In the genomic region with DNA sequence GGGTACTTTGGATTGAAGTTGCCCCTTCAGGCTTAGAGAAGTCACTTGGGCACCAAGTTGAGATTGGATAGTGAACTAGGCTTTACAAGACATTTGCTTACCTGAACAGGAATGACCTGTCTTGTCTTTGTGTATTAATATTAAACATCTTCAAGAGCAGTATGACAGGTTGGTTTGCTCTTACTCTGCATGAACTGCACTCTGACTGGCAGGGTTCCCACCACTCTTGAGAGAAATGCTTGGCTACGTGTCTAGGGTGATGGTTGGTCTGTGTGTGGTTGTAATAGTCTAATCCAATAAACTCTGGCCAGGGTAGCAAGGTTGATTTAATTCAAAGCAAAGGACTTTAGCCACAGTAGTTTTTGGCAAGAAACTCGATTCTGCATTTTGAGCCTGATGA, we compare ENCODE assay signal across 1 cellular context.
TF ChIP-seq lines count a peak whose summit lies in the region.

No MANE protein-coding gene starts in this region.

TF ChIP-seq in WTC11, 78 proteins besides CTCF, POLR2A, EP300 and RAD21 (continued from another document):
- TF ChIP-seq, protein P1, sequence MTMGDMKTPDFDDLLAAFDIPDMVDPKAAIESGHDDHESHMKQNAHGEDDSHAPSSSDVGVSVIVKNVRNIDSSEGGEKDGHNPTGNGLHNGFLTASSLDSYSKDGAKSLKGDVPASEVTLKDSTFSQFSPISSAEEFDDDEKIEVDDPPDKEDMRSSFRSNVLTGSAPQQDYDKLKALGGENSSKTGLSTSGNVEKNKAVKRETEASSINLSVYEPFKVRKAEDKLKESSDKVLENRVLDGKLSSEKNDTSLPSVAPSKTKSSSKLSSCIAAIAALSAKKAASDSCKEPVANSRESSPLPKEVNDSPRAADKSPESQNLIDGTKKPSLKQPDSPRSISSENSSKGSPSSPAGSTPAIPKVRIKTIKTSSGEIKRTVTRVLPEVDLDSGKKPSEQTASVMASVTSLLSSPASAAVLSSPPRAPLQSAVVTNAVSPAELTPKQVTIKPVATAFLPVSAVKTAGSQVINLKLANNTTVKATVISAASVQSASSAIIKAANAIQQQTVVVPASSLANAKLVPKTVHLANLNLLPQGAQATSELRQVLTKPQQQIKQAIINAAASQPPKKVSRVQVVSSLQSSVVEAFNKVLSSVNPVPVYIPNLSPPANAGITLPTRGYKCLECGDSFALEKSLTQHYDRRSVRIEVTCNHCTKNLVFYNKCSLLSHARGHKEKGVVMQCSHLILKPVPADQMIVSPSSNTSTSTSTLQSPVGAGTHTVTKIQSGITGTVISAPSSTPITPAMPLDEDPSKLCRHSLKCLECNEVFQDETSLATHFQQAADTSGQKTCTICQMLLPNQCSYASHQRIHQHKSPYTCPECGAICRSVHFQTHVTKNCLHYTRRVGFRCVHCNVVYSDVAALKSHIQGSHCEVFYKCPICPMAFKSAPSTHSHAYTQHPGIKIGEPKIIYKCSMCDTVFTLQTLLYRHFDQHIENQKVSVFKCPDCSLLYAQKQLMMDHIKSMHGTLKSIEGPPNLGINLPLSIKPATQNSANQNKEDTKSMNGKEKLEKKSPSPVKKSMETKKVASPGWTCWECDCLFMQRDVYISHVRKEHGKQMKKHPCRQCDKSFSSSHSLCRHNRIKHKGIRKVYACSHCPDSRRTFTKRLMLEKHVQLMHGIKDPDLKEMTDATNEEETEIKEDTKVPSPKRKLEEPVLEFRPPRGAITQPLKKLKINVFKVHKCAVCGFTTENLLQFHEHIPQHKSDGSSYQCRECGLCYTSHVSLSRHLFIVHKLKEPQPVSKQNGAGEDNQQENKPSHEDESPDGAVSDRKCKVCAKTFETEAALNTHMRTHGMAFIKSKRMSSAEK (CRISPR knock-in tag; IDR thresholded peaks at IDR 0.05; ENCODE audit: borderline replicate concordance), result no peak
- no peak for TF ChIP-seq FOXP1 (CRISPR knock-in tag; IDR thresholded peaks at IDR 0.05; ENCODE audit: borderline replicate concordance)
- TF ChIP-seq ATF1 (CRISPR knock-in tag; IDR thresholded peaks at IDR 0.05), result no peak
- TF ChIP-seq, protein P2, sequence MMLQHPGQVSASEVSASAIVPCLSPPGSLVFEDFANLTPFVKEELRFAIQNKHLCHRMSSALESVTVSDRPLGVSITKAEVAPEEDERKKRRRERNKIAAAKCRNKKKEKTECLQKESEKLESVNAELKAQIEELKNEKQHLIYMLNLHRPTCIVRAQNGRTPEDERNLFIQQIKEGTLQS (CRISPR knock-in tag; conservative IDR thresholded peaks at IDR 0.05), result no peak
- TF ChIP-seq MXD4 (CRISPR knock-in tag; IDR thresholded peaks at IDR 0.05; ENCODE audit: borderline replicate concordance), result no peak
- no peak for TF ChIP-seq NR1H2 (CRISPR knock-in tag; IDR thresholded peaks at IDR 0.05)
- TF ChIP-seq JAZF1 (CRISPR knock-in tag; IDR thresholded peaks at IDR 0.05), result no peak
- TF ChIP-seq, protein P3, sequence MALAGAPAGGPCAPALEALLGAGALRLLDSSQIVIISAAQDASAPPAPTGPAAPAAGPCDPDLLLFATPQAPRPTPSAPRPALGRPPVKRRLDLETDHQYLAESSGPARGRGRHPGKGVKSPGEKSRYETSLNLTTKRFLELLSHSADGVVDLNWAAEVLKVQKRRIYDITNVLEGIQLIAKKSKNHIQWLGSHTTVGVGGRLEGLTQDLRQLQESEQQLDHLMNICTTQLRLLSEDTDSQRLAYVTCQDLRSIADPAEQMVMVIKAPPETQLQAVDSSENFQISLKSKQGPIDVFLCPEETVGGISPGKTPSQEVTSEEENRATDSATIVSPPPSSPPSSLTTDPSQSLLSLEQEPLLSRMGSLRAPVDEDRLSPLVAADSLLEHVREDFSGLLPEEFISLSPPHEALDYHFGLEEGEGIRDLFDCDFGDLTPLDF (CRISPR knock-in tag; IDR thresholded peaks at IDR 0.05), result no peak
- TF ChIP-seq, protein P4, sequence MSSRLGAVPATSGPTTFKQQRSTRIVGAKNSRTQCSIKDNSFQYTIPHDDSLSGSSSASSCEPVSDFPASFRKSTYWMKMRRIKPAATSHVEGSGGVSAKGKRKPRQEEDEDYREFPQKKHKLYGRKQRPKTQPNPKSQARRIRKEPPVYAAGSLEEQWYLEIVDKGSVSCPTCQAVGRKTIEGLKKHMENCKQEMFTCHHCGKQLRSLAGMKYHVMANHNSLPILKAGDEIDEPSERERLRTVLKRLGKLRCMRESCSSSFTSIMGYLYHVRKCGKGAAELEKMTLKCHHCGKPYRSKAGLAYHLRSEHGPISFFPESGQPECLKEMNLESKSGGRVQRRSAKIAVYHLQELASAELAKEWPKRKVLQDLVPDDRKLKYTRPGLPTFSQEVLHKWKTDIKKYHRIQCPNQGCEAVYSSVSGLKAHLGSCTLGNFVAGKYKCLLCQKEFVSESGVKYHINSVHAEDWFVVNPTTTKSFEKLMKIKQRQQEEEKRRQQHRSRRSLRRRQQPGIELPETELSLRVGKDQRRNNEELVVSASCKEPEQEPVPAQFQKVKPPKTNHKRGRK (CRISPR knock-in tag; IDR thresholded peaks at IDR 0.05; ENCODE audit: borderline replicate concordance), result no peak
